In genomic region chr3:24494616-24495333, GRCh38 we compare ENCODE assay signal across 2 cellular contexts.
TF ChIP-seq lines count a peak whose summit lies in the region.

Gene THRB, minus strand, starts transcription at chr3:24494850.

TF ChIP-seq in GM23338, 12 proteins besides CTCF, POLR2A, EP300 and RAD21:
- TF ChIP-seq REST (IDR thresholded peaks at IDR 0.05; ENCODE audit: unreplicated experiment) (no peak), EZH2 (IDR thresholded peaks at IDR 0.05; ENCODE audit: low read depth, unreplicated experiment) (peak; percentile 68), STAT1 (IDR thresholded peaks at IDR 0.05; ENCODE audit: unreplicated experiment) (no peak), POLR2AphosphoS5 (IDR thresholded peaks at IDR 0.05; ENCODE audit: low read depth) (peak; percentile 37; the same call in 1 of the 2 replicates), CREB1 (CRISPR knock-in tag; IDR thresholded peaks at IDR 0.05; ENCODE audit: low read depth) (peak; percentile 53; the same call in 1 of the 2 replicates)

TF ChIP-seq in H1, 55 proteins besides CTCF, POLR2A, EP300 and RAD21:
- TF ChIP-seq CREB1 (IDR thresholded peaks at IDR 0.05) (peak; percentile 70), YY1 (IDR thresholded peaks at IDR 0.05; ENCODE audit: low read depth, low read length) (peak; percentile 11; the same call in 1 of the 2 replicates), ASH2L (IDR thresholded peaks at IDR 0.05; ENCODE audit: low read length) (peak; percentile 41), E2F6 (IDR thresholded peaks at IDR 0.05) (no peak), MAX (IDR thresholded peaks at IDR 0.05) (peak; percentile 22; the same call in 1 of the 2 replicates), CBX8 (IDR thresholded peaks at IDR 0.05; ENCODE audit: borderline replicate concordance, low read depth, low read length) (no peak), RBBP5 (IDR thresholded peaks at IDR 0.05; ENCODE audit: borderline replicate concordance, low read depth, low read length) (peak; percentile 37), TAF1 (IDR thresholded peaks at IDR 0.05; ENCODE audit: low read depth, low read length) (0 out of 2 replicates have a peak, but pooled peaks have one; percentile 16), GTF2F1 (IDR thresholded peaks at IDR 0.05; ENCODE audit: borderline replicate concordance, low read depth, low read length) (no peak), PHF8 (conservative IDR thresholded peaks at IDR 0.05; ENCODE audit: low read depth, low read length) (peak; percentile 40; the same call in 1 of the 2 replicates), HDAC6 (IDR thresholded peaks at IDR 0.05; ENCODE audit: low read depth, low read length) (no peak)
